26 cellular contexts compared by ENCODE assay signal in the genomic region with DNA sequence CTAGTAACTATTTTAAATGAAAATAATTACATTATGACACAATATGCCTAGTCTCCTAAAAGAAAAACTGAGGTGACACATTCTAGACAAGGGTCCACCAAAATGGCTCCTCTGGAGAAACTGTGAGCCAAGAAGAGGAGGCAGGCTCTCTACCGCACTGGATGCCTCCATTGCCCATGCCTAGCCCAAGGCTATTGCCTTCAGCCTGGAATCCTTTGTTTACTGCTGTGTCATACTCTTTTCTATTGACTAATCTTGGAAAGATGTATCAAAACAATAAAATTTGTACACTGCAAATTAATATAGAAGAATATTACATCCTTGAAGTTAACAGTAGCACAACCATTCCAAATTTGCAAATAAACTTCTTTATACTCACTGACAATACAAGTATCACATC.
"Had no signal": no experiment of that assay in that cellular context is flagged by ENCODE, and none has a peak within 500 bp of the region (broad histone marks: within the 10 kb centered on the region; RNA-seq: fewer than 3 reads in every experiment).

No MANE protein-coding gene starts in this region.

- H3K9me3 ChIP-seq: left lung, lower lobe of right lung, neutrophil, ovary, right atrium auricular region, right lobe of liver, tibial nerve, upper lobe of left lung, vagina had no signal

- H3K27ac ChIP-seq: left lung, lower lobe of right lung, neural progenitor cell, neutrophil, ovary, right atrium auricular region, right lobe of liver, tibial nerve, upper lobe of left lung, vagina had no signal

- DNase-seq: hippocampal formation; immature natural killer cell; kidney; left colon; left lung; lower lobe of right lung; mammary epithelial cell; mesenchymal stem cell; naive thymus-derived CD8-positive, alpha-beta T cell; ovary; right lobe of liver; stimulated activated CD4-positive, alpha-beta T cell treated with anti-CD3 and anti-CD28 coated beads, Interleukin-1b, Interleukin-23, amount 100 ng/mL, for 48 hours; stimulated activated CD4-positive, alpha-beta T cell treated with anti-CD3 and anti-CD28 coated beads, Interleukin-2, amount 100 ng/mL, for 48 hours; stimulated activated CD4-positive, alpha-beta T cell treated with anti-CD3 and anti-CD28 coated beads, Interleukin-4, amount 100 ng/mL, for 4 hours; stimulated activated CD8-positive, alpha-beta memory T cell treated with anti-CD3 and anti-CD28 coated beads, Interleukin-4, amount 100 ng/mL, for 48 hours; stimulated activated naive CD4-positive, alpha-beta T cell treated with Interleukin-2 at 50 U/mL for 16 hours; stimulated activated naive CD8-positive, alpha-beta T cell treated with anti-CD3 and anti-CD28 coated beads, Interleukin-15, amount 100 ng/mL, for 72 hours; substantia nigra; upper lobe of left lung had no signal

- H2AFZ ChIP-seq: neural progenitor cell had no signal

- H3K4me3 ChIP-seq: left lung, lower lobe of right lung, neural progenitor cell, ovary, right atrium auricular region, right lobe of liver, smooth muscle cell, tibial nerve, upper lobe of left lung, vagina had no signal

- H3K36me3 ChIP-seq: lower lobe of right lung, neural progenitor cell, neutrophil, ovary, right atrium auricular region, right lobe of liver, upper lobe of left lung, vagina had no signal

- ATAC-seq: left colon; left lung; lower lobe of right lung; naive thymus-derived CD8-positive, alpha-beta T cell; right lobe of liver; stimulated activated memory B cell treated with anti-CD40 and anti-IgM and Interleukin-4, amounts not matched to agents 10 μg/mL and 1 μg/mL and 100 μg/mL, for 72 hours; stimulated activated naive CD8-positive, alpha-beta T cell treated with anti-CD3 and anti-CD28 coated beads, Interleukin-15, amount 100 ng/mL, for 72 hours had no signal

- H3K4me1 ChIP-seq: left lung, lower lobe of right lung, neural progenitor cell, right atrium auricular region, right lobe of liver, tibial nerve, upper lobe of left lung, vagina had no signal

- H3K9ac ChIP-seq: neural progenitor cell had no signal

- H3K27me3 ChIP-seq: left lung, neural progenitor cell, neutrophil, ovary, right atrium auricular region, right lobe of liver, tibial nerve, upper lobe of left lung, vagina had no signal

- H3K4me2 ChIP-seq: neural progenitor cell, smooth muscle cell had no signal
